Comparison of ENCODE assay signal across 1 cellular context in the genomic region with DNA sequence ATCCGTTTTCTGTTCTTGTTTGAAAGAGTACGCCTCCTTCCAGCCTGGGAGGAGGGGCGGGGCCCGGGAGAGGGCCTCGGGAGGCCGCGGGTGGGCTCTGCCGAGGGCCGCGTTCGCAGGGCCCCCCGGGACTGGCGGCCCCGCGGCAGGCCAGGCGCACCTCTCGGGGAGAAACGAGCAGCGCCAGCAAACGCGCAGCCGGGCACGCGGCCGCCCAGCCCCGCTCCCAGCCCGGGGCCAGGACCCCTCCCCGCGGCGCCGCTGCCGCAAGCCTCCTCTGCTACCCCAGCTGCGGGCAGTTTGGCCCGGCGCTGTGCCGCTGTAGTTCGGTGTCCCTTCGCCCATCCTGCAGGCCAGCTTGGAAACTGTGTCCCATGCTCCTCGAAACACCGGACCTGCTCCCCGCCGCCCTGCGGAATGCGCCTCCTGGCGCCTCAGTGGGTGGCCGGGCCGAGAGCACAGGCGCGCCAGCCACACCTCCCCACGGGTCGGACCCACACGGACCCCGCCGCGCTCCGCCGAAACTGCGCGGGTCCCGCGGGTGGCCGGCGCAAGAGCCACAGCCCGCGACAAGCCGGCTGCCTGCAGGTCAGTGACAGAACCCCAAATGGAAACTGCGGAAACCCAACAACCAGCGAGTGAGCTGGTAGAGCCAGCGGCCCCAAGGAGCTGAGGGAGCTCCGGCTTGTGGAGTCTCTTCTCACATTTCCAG.
TF ChIP-seq lines count a peak whose summit lies in the region.

No MANE protein-coding gene starts in this region.

TF ChIP-seq in HEK293T, 16 proteins besides CTCF, POLR2A, EP300 and RAD21 (continued from another document):
- no peak for TF ChIP-seq LEF1 (IDR thresholded peaks at IDR 0.05; ENCODE audit: borderline replicate concordance)
- TF ChIP-seq ZNF384 (IDR thresholded peaks at IDR 0.05), result no peak
- no peak for TF ChIP-seq BHLHE40 (IDR thresholded peaks at IDR 0.05; ENCODE audit: borderline replicate concordance)
TF ChIP-seq in HEK293T: peak in this region for 0.
